In genomic region chr16:4787068-4787467, GRCh38 we compare ENCODE assay signal across 37 cellular contexts. TPM values are rescaled to one million over a fixed set of nuclear protein-coding genes. Genes with fewer than 3 reads are reported as not detected.
"Had no signal": no experiment of that assay in that cellular context is flagged by ENCODE, and none has a peak within 500 bp of the region (broad histone marks: within the 10 kb centered on the region; RNA-seq: fewer than 3 reads in every experiment).

No MANE protein-coding gene starts in this region.

- H3K9me3 ChIP-seq: esophagus muscularis mucosa, heart left ventricle, psoas muscle, upper lobe of right lung had no signal

- DNase-seq: activated CD4-positive, alpha-beta memory T cell treated with anti-CD3 and anti-CD28 coated beads, Interleukin-2, amount 10 ng/mL, durations not matched to agents 7 days and 5 days; activated CD4-positive, alpha-beta T cell treated with anti-CD3 and anti-CD28 coated beads for 1 hour; activated CD4-positive, alpha-beta T cell treated with anti-CD3 and anti-CD28 coated beads, Interleukin-2, amount 10 ng/mL, durations not matched to agents 7 days and 5 days; activated CD8-positive, alpha-beta memory T cell treated with anti-CD3 and anti-CD28 coated beads, Interleukin-2, amount 50 U/mL, for 48 hours; activated gamma-delta T cell treated with Interleukin-2 at 50 U/mL for 16 hours; activated naive CD4-positive, alpha-beta T cell treated with anti-CD3 and anti-CD28 coated beads, Interleukin-2, amount 50 U/mL, for 16 hours; activated naive CD8-positive, alpha-beta T cell treated with anti-CD3 and anti-CD28 coated beads, Interleukin-2, amount 50 U/mL, for 24 hours; activated T-cell treated with anti-CD3 and anti-CD28 coated beads, Interleukin-2, amount 50 U/mL, for 24 hours; amygdala; foreskin keratinocyte; heart left ventricle; hypothalamus; immature natural killer cell; kidney; left colon; naive B cell; occipital lobe; psoas muscle; stimulated activated CD4-positive, alpha-beta T cell treated with anti-CD3 and anti-CD28 coated beads, Interleukin-1b, Interleukin-23, amount 100 ng/mL, for 48 hours; stimulated activated CD4-positive, alpha-beta T cell treated with anti-CD3 and anti-CD28 coated beads, Interleukin-4, amount 100 ng/mL, for 4 hours; stimulated activated CD8-positive, alpha-beta memory T cell treated with anti-CD3 and anti-CD28 coated beads, Interleukin-4, amount 100 ng/mL, for 48 hours; stimulated activated naive CD8-positive, alpha-beta T cell treated with anti-CD3 and anti-CD28 coated beads, Interleukin-15, amount 100 ng/mL, for 72 hours; substantia nigra; T-helper 17 cell; T1000; upper lobe of right lung had no signal

- H3K4me2 ChIP-seq: smooth muscle cell had no signal

- H3K36me3 Mint-ChIP-seq: immature natural killer cell; mesothelial cell of epicardium; naive B cell; stimulated activated memory B cell treated with anti-CD40 and anti-IgM and Interleukin-4, amounts not matched to agents 10 μg/mL and 1 μg/mL and 100 μg/mL, for 72 hours had no signal

- H3K27me3 ChIP-seq: esophagus muscularis mucosa, foreskin keratinocyte, heart left ventricle, upper lobe of right lung had no signal

- H3K9me3 Mint-ChIP-seq: activated CD4-positive, alpha-beta memory T cell treated with anti-CD3 and anti-CD28 coated beads, Interleukin-2, amount 10 ng/mL, durations not matched to agents 7 days and 5 days; activated CD4-positive, alpha-beta T cell treated with anti-CD3 and anti-CD28 coated beads, Interleukin-2, amount 10 ng/mL, durations not matched to agents 7 days and 5 days; activated naive CD8-positive, alpha-beta T cell treated with anti-CD3 and anti-CD28 coated beads, Interleukin-2, amount 50 U/mL, for 24 hours; activated T-cell treated with anti-CD3 and anti-CD28 coated beads, Interleukin-2, amount 50 U/mL, for 24 hours; central memory CD8-positive, alpha-beta T cell; dendritic cell treated with granulocyte-macrophage colony-stimulating factor and Interleukin-4, amounts not matched to agents 40 ng/mL and 50 ng/mL, for 4 days; endodermal cell; immature natural killer cell; mesothelial cell of epicardium; naive B cell; neural crest cell; stimulated activated memory B cell treated with anti-CD40 and anti-IgM and Interleukin-4, amounts not matched to agents 10 μg/mL and 1 μg/mL and 100 μg/mL, for 72 hours; stimulated activated naive CD8-positive, alpha-beta T cell treated with anti-CD3 and anti-CD28 coated beads, Interleukin-15, amount 100 ng/mL, for 72 hours had no signal

- H3K4me1 ChIP-seq: esophagus muscularis mucosa, foreskin keratinocyte, heart left ventricle, parathyroid adenoma, psoas muscle, upper lobe of right lung had no signal

- H3K27ac ChIP-seq: esophagus muscularis mucosa, foreskin keratinocyte, heart left ventricle, parathyroid adenoma, psoas muscle, upper lobe of right lung had no signal

- H3K36me3 ChIP-seq: esophagus muscularis mucosa, heart left ventricle, upper lobe of right lung had no signal

- H3K27me3 Mint-ChIP-seq: activated CD4-positive, alpha-beta memory T cell treated with anti-CD3 and anti-CD28 coated beads, Interleukin-2, amount 10 ng/mL, durations not matched to agents 7 days and 5 days; activated CD4-positive, alpha-beta T cell treated with anti-CD3 and anti-CD28 coated beads, Interleukin-2, amount 10 ng/mL, durations not matched to agents 7 days and 5 days; activated T-cell treated with anti-CD3 and anti-CD28 coated beads, Interleukin-2, amount 50 U/mL, for 24 hours; central memory CD8-positive, alpha-beta T cell; stimulated activated naive CD8-positive, alpha-beta T cell treated with anti-CD3 and anti-CD28 coated beads, Interleukin-15, amount 100 ng/mL, for 72 hours; T-helper 17 cell had no signal

- H2AFZ ChIP-seq: parathyroid adenoma had no signal

- H3K4me3 Mint-ChIP-seq: activated CD4-positive, alpha-beta memory T cell treated with anti-CD3 and anti-CD28 coated beads, Interleukin-2, amount 10 ng/mL, durations not matched to agents 7 days and 5 days; activated CD4-positive, alpha-beta T cell treated with anti-CD3 and anti-CD28 coated beads, Interleukin-2, amount 10 ng/mL, durations not matched to agents 7 days and 5 days; activated naive CD8-positive, alpha-beta T cell treated with anti-CD3 and anti-CD28 coated beads, Interleukin-2, amount 50 U/mL, for 24 hours; activated T-cell treated with anti-CD3 and anti-CD28 coated beads, Interleukin-2, amount 50 U/mL, for 24 hours; central memory CD8-positive, alpha-beta T cell; dendritic cell treated with granulocyte-macrophage colony-stimulating factor and Interleukin-4, amounts not matched to agents 40 ng/mL and 50 ng/mL, for 4 days; endodermal cell; immature natural killer cell; mesothelial cell of epicardium; naive B cell; neural crest cell; stimulated activated memory B cell treated with anti-CD40 and anti-IgM and Interleukin-4, amounts not matched to agents 10 μg/mL and 1 μg/mL and 100 μg/mL, for 72 hours; stimulated activated naive CD8-positive, alpha-beta T cell treated with anti-CD3 and anti-CD28 coated beads, Interleukin-15, amount 100 ng/mL, for 72 hours; T-helper 17 cell had no signal

- H3K4me1 Mint-ChIP-seq: activated naive CD8-positive, alpha-beta T cell treated with anti-CD3 and anti-CD28 coated beads, Interleukin-2, amount 50 U/mL, for 24 hours; central memory CD8-positive, alpha-beta T cell; immature natural killer cell; neural crest cell had no signal

- ATAC-seq: activated naive CD8-positive, alpha-beta T cell treated with anti-CD3 and anti-CD28 coated beads, Interleukin-2, amount 50 U/mL, for 24 hours; foreskin keratinocyte; left colon; T-helper 17 cell had no signal

- H3K27ac Mint-ChIP-seq: activated CD4-positive, alpha-beta memory T cell treated with anti-CD3 and anti-CD28 coated beads, Interleukin-2, amount 10 ng/mL, durations not matched to agents 7 days and 5 days; activated CD4-positive, alpha-beta T cell treated with anti-CD3 and anti-CD28 coated beads, Interleukin-2, amount 10 ng/mL, durations not matched to agents 7 days and 5 days; activated naive CD8-positive, alpha-beta T cell treated with anti-CD3 and anti-CD28 coated beads, Interleukin-2, amount 50 U/mL, for 24 hours; activated T-cell treated with anti-CD3 and anti-CD28 coated beads, Interleukin-2, amount 50 U/mL, for 24 hours; dendritic cell treated with granulocyte-macrophage colony-stimulating factor and Interleukin-4, amounts not matched to agents 40 ng/mL and 50 ng/mL, for 4 days; immature natural killer cell; mesothelial cell of epicardium; naive B cell; stimulated activated memory B cell treated with anti-CD40 and anti-IgM and Interleukin-4, amounts not matched to agents 10 μg/mL and 1 μg/mL and 100 μg/mL, for 72 hours; stimulated activated naive CD8-positive, alpha-beta T cell treated with anti-CD3 and anti-CD28 coated beads, Interleukin-15, amount 100 ng/mL, for 72 hours; T-helper 17 cell had no signal

- H3K4me3 ChIP-seq: esophagus muscularis mucosa, heart left ventricle, psoas muscle, smooth muscle cell, upper lobe of right lung had no signal

- H3K79me2 ChIP-seq: parathyroid adenoma had no signal

RNA-seq across cellular contexts. Expression of gene SEPTIN12, which starts 1.1 kb away (rescaled TPM):
- total RNA-seq: activated CD4-positive, alpha-beta memory T cell treated with anti-CD3 and anti-CD28 coated beads, Interleukin-2, amount 10 ng/mL, durations not matched to agents 7 days and 5 days; activated CD4-positive, alpha-beta T cell treated with anti-CD3 and anti-CD28 coated beads, Interleukin-2, amount 10 ng/mL, durations not matched to agents 7 days and 5 days; bronchial epithelial cell; foreskin keratinocyte; kidney; liver; occipital lobe; psoas muscle; smooth muscle cell; T-helper 17 cell; upper lobe of right lung had no signal
- polyA plus RNA-seq: foreskin keratinocyte, heart left ventricle, immature natural killer cell, liver, smooth muscle cell had no signal

RNA-seq across cellular contexts. Expression of gene SMIM22, which starts 8.1 kb away (rescaled TPM):
- total RNA-seq: activated CD4-positive, alpha-beta memory T cell treated with anti-CD3 and anti-CD28 coated beads, Interleukin-2, amount 10 ng/mL, durations not matched to agents 7 days and 5 days; activated CD4-positive, alpha-beta T cell treated with anti-CD3 and anti-CD28 coated beads, Interleukin-2, amount 10 ng/mL, durations not matched to agents 7 days and 5 days; endodermal cell; esophagus muscularis mucosa; heart left ventricle; mesothelial cell of epicardium; neural crest cell; occipital lobe; psoas muscle; smooth muscle cell; T-helper 17 cell had no signal
- polyA plus RNA-seq: heart left ventricle, immature natural killer cell had no signal

RNA-seq across cellular contexts. Expression of gene DNAAF8, which starts 52.7 kb away (rescaled TPM):
- total RNA-seq: activated CD4-positive, alpha-beta memory T cell treated with anti-CD3 and anti-CD28 coated beads, Interleukin-2, amount 10 ng/mL, durations not matched to agents 7 days and 5 days; smooth muscle cell; T-helper 17 cell had no signal
